ENCODE assay signal across 8 cellular contexts in the genomic region with DNA sequence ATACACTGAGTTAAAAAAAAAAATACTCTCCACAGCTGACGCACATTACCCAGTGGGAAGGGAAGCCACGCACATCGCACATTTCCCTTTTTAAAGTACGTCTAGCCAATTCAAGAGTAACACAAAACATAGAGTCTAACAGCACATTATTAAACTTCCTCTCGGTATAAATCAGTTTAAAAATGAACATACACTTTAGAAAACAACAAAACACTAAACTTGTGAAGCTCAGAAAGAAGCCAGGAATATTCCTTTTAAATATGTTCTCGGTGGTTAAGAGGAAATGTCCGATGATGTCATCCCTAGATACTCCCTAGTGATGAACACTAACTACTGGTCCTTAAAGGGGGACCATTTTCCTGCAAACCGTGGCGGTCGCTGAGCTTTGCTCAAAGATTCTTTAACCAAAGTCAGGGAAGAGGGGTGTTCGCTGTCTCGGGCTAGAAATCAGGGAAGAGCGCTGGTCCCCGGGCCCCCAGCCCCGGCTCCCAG. TPM values are rescaled to one million over a fixed set of nuclear protein-coding genes. Genes with fewer than 3 reads are reported as not detected.
DNase-seq lines count a peak whose midpoint lies in the region; ATAC-seq and TF ChIP-seq lines count a peak whose summit lies in the region.

No MANE protein-coding gene starts in this region.

- peaks cover 16% of the 10 kb centered on the region for H3K9me3 Mint-ChIP-seq in activated naive CD4-positive, alpha-beta T cell treated with anti-CD3 and anti-CD28 coated beads, Interleukin-2, amount 50 U/mL, for 24 hours
- H3K9me3 Mint-ChIP-seq in natural killer cell treated with Interleukin-12 subunit alpha and Interleukin-12 subunit beta and Interleukin-15 and Interleukin-18, amount 100 ng/mL, for 72 hours = no peaks in the 10 kb centered on the region

- TF ChIP-seq CTCF in HFF-Myc (IDR thresholded peaks at IDR 0.05; ENCODE audit: low read depth, low read length, missing control alignments) (no peak), WI38 (IDR thresholded peaks at IDR 0.05; ENCODE audit: low read depth, low read length) (no peak), fibroblast of mammary gland (conservative IDR thresholded peaks at IDR 0.05; ENCODE audit: control insufficient read depth, insufficient read depth, low read depth, low read length) (no peak)

- DNase-seq in activated naive CD4-positive, alpha-beta T cell treated with anti-CD3 and anti-CD28 coated beads, Interleukin-2, amount 50 U/mL, for 16 hours = no peak
- DNase-seq in HFF-Myc (ENCODE audit: extremely low read depth, low read depth) (peak; percentile 16), MG63 (no peak), fibroblast of mammary gland (ENCODE audit: low read depth) (peak; percentile 53), GF-D8 (lab: John Stamatoyannopoulos, UW) (no peak)
- no peak for DNase-seq in natural killer cell treated with Interleukin-12 subunit alpha and Interleukin-12 subunit beta and Interleukin-15 and Interleukin-18, amount 100 ng/mL, for 72 hours (ENCODE audit: low spot score)

- H3K4me1 Mint-ChIP-seq in activated naive CD4-positive, alpha-beta T cell treated with anti-CD3 and anti-CD28 coated beads, Interleukin-2, amount 50 U/mL, for 24 hours = peaks cover 18% of the 10 kb centered on the region
- peaks cover 9 to 10% of the 10 kb centered on the region in 2 donors for H3K4me1 Mint-ChIP-seq in natural killer cell treated with Interleukin-12 subunit alpha and Interleukin-12 subunit beta and Interleukin-15 and Interleukin-18, amount 100 ng/mL, for 72 hours (ENCODE audit: low read depth in 2 of 2)

- H3K27me3 ChIP-seq in MG63 = no peaks in the 10 kb centered on the region

- H3K9me3 ChIP-seq in MG63 = peaks cover 11% of the 10 kb centered on the region

- H3K36me3 Mint-ChIP-seq in activated naive CD4-positive, alpha-beta T cell treated with anti-CD3 and anti-CD28 coated beads, Interleukin-2, amount 50 U/mL, for 24 hours = peaks cover 6% of the 10 kb centered on the region
- H3K36me3 Mint-ChIP-seq in natural killer cell treated with Interleukin-12 subunit alpha and Interleukin-12 subunit beta and Interleukin-15 and Interleukin-18, amount 100 ng/mL, for 72 hours = no peaks in the 10 kb centered on the region

- H3K4me3 ChIP-seq in HFF-Myc (replicated peaks; ENCODE audit: low read depth, low read length) = peak overlapping the region; percentile 57
- H3K4me3 ChIP-seq in MG63 = peak overlapping the region; percentile 65
- peak overlapping the region; percentile 70 for H3K4me3 ChIP-seq in WI38 (ENCODE audit: low read depth, low read length)
- peak overlapping the region; percentile 48 for H3K4me3 ChIP-seq in fibroblast of mammary gland (ENCODE audit: control insufficient read depth, low read depth, low read length)

- no peaks in the 10 kb centered on the region for H3K36me3 ChIP-seq in MG63

- peak; percentile 67 to 76 for ATAC-seq in natural killer cell treated with Interleukin-12 subunit alpha and Interleukin-12 subunit beta and Interleukin-15 and Interleukin-18, amount 100 ng/mL, for 72 hours

- H3K27me3 Mint-ChIP-seq in activated naive CD4-positive, alpha-beta T cell treated with anti-CD3 and anti-CD28 coated beads, Interleukin-2, amount 50 U/mL, for 24 hours = peaks cover 13% of the 10 kb centered on the region
- H3K27me3 Mint-ChIP-seq in natural killer cell treated with Interleukin-12 subunit alpha and Interleukin-12 subunit beta and Interleukin-15 and Interleukin-18, amount 100 ng/mL, for 72 hours = peaks cover 14 to 16% of the 10 kb centered on the region in 2 donors

- H3K4me3 Mint-ChIP-seq in activated naive CD4-positive, alpha-beta T cell treated with anti-CD3 and anti-CD28 coated beads, Interleukin-2, amount 50 U/mL, for 24 hours = peak overlapping the region; percentile 92
- H3K4me3 Mint-ChIP-seq in natural killer cell treated with Interleukin-12 subunit alpha and Interleukin-12 subunit beta and Interleukin-15 and Interleukin-18, amount 100 ng/mL, for 72 hours = peak overlapping the region; percentile 91

- peak overlapping the region; percentile 87 for H3K27ac Mint-ChIP-seq in activated naive CD4-positive, alpha-beta T cell treated with anti-CD3 and anti-CD28 coated beads, Interleukin-2, amount 50 U/mL, for 24 hours
- H3K27ac Mint-ChIP-seq in natural killer cell treated with Interleukin-12 subunit alpha and Interleukin-12 subunit beta and Interleukin-15 and Interleukin-18, amount 100 ng/mL, for 72 hours = peak overlapping the region; percentile 70 to 77

RNA-seq across cellular contexts. Expression of gene MYEF2, which starts 0.7 kb away (rescaled TPM):
- total RNA-seq in MG63 (2014; rRNA removed; shearing (Covaris generic); ENCODE audit: low replicate concordance) = 5.6 and 7.6 TPM in 2 replicates
- 10 to 100 TPM in 1 of 2 donors, 1 to 10 TPM in 1; 8.9 to 16.4 TPM for total RNA-seq in natural killer cell treated with Interleukin-12 subunit alpha and Interleukin-12 subunit beta and Interleukin-15 and Interleukin-18, amount 100 ng/mL, for 72 hours

RNA-seq across cellular contexts. Expression of gene CTXN2, which starts 14.0 kb away (rescaled TPM):
- total RNA-seq in MG63 (2014; rRNA removed; shearing (Covaris generic); ENCODE audit: low replicate concordance) = not detected in 2 replicates
- total RNA-seq in natural killer cell treated with Interleukin-12 subunit alpha and Interleukin-12 subunit beta and Interleukin-15 and Interleukin-18, amount 100 ng/mL, for 72 hours = not detected

RNA-seq across cellular contexts. Expression of gene SLC12A1, which starts 28.7 kb away (rescaled TPM):
- total RNA-seq in MG63 (2014; rRNA removed; shearing (Covaris generic); ENCODE audit: low replicate concordance) = not detected in 2 replicates
- not detected for total RNA-seq in natural killer cell treated with Interleukin-12 subunit alpha and Interleukin-12 subunit beta and Interleukin-15 and Interleukin-18, amount 100 ng/mL, for 72 hours

RNA-seq across cellular contexts. Expression of gene SLC24A5, which starts 56.6 kb away (rescaled TPM):
- not detected in 2 replicates for total RNA-seq in MG63 (2014; rRNA removed; shearing (Covaris generic); ENCODE audit: low replicate concordance)
- not detected for total RNA-seq in natural killer cell treated with Interleukin-12 subunit alpha and Interleukin-12 subunit beta and Interleukin-15 and Interleukin-18, amount 100 ng/mL, for 72 hours

Comparison
In these comparisons a context has a peak if more than half of its experiments do, and no peak if none do; other contexts are left out.
1. DNase-seq: peak in HFF-Myc (single experiment) and fibroblast of mammary gland (single experiment); none in activated naive CD4-positive, alpha-beta T cell treated with anti-CD3 and anti-CD28 coated beads, Interleukin-2, amount 50 U/mL, for 16 hours (single experiment), MG63 (single experiment), natural killer cell treated with Interleukin-12 subunit alpha and Interleukin-12 subunit beta and Interleukin-15 and Interleukin-18, amount 100 ng/mL, for 72 hours (single experiment) and GF-D8 (single experiment).
2. Peak in every context shown above with its lines, with median percentiles within 50 percentile points of each other: H3K4me3 ChIP-seq.